2 cellular contexts compared by ENCODE assay signal in genomic region chrX:150063673-150064072, GRCh38.
TF ChIP-seq lines count a peak whose summit lies in the region.

No MANE protein-coding gene starts in this region.

TF ChIP-seq in GM12891, 5 proteins besides CTCF, POLR2A, EP300 and RAD21 (continued from another document):
- 0 out of 2 replicates have a peak, but pooled peaks have one; percentile 20 for TF ChIP-seq SPI1 (IDR thresholded peaks at IDR 0.05; ENCODE audit: low read depth, low read length)

TF ChIP-seq in GM12878, 131 proteins besides CTCF, POLR2A, EP300 and RAD21:
- TF ChIP-seq IRF5 (IDR thresholded peaks at IDR 0.05; ENCODE audit: borderline replicate concordance) (no peak), KDM1A (IDR thresholded peaks at IDR 0.05; ENCODE audit: borderline replicate concordance) (no peak), PAX8 (IDR thresholded peaks at IDR 0.05) (no peak), SPI1 (IDR thresholded peaks at IDR 0.05; ENCODE audit: borderline replicate concordance, insufficient read depth, low read depth, low read length) (peak; percentile 18; the same call in 1 of the 2 replicates)
TF ChIP-seq in GM12878: peak in this region for 1.
